Comparison of ENCODE assay signal across 10 cellular contexts in genomic region chr5:68027519-68027918, GRCh38.
DNase-seq lines count a peak whose midpoint lies in the region; TF ChIP-seq lines count a peak whose summit lies in the region.
"Had no signal": no experiment of that assay in that cellular context is flagged by ENCODE, and none has a peak within 500 bp of the region (broad histone marks: within the 10 kb centered on the region; RNA-seq: fewer than 3 reads in every experiment).

No MANE protein-coding gene starts in this region.

- no peak for TF ChIP-seq CTCF in brain microvascular endothelial cell (IDR thresholded peaks at IDR 0.05; ENCODE audit: low read depth, low read length, missing control alignments)
- no peak for TF ChIP-seq CTCF in hepatocyte (IDR thresholded peaks at IDR 0.05; ENCODE audit: poor library complexity)
- TF ChIP-seq CTCF in smooth muscle cell (IDR thresholded peaks at IDR 0.05; ENCODE audit: borderline replicate concordance, insufficient read depth, poor library complexity, severe bottlenecking): no peak

- H3K27me3 ChIP-seq in brain microvascular endothelial cell (replicated peaks): no peaks in the 10 kb centered on the region
- H3K27me3 ChIP-seq in hepatocyte: no peaks in the 10 kb centered on the region
- H3K27me3 ChIP-seq in smooth muscle cell (ENCODE audit: low read depth): no peaks in the 10 kb centered on the region

- peaks cover 29% of the 10 kb centered on the region for H3K4me1 ChIP-seq in hepatocyte (ENCODE audit: insufficient read depth)
- H3K4me1 ChIP-seq in smooth muscle cell (ENCODE audit: low read depth): peaks cover 16% of the 10 kb centered on the region

- H4K20me1 ChIP-seq in hepatocyte (ENCODE audit: insufficient read depth, poor library complexity, severe bottlenecking): no peaks in the 10 kb centered on the region
- H4K20me1 ChIP-seq in smooth muscle cell (ENCODE audit: low read depth): no peaks in the 10 kb centered on the region

- H3K36me3 ChIP-seq in brain microvascular endothelial cell (replicated peaks) (no peaks in the 10 kb centered on the region), hepatocyte (replicated peaks; ENCODE audit: insufficient read depth, low read depth) (no peaks in the 10 kb centered on the region), smooth muscle cell (ENCODE audit: low read depth) (no peaks in the 10 kb centered on the region)

- H3K4me3 ChIP-seq in brain microvascular endothelial cell (ENCODE audit: low read depth, low read length) (no peak overlapping the region), hepatocyte (no peak overlapping the region), smooth muscle cell (no peak overlapping the region)

- no peaks in the 10 kb centered on the region for H3K9me2 ChIP-seq in hepatocyte (replicated peaks; ENCODE audit: insufficient read depth)

- H3K79me2 ChIP-seq in hepatocyte (no peaks in the 10 kb centered on the region), smooth muscle cell (ENCODE audit: low read depth) (no peaks in the 10 kb centered on the region)

- no peaks in the 10 kb centered on the region for H3K9me3 Mint-ChIP-seq in activated CD4-positive, alpha-beta memory T cell treated with anti-CD3 and anti-CD28 coated beads, Interleukin-2, amount 10 ng/mL, durations not matched to agents 7 days and 5 days

- peaks cover 16% of the 10 kb centered on the region for H3F3A ChIP-seq in smooth muscle cell (ENCODE audit: low read depth)

- H3K4me1 Mint-ChIP-seq in activated CD4-positive, alpha-beta memory T cell treated with anti-CD3 and anti-CD28 coated beads, Interleukin-2, amount 10 ng/mL, durations not matched to agents 7 days and 5 days: no peaks in the 10 kb centered on the region

- H3K27ac ChIP-seq in brain microvascular endothelial cell (no peak overlapping the region), hepatocyte (peak overlapping the region; percentile 69), smooth muscle cell (ENCODE audit: low read depth) (peak overlapping the region; percentile 66)

- H3K9me3 ChIP-seq in hepatocyte (ENCODE audit: low read depth): no peaks in the 10 kb centered on the region
- no peaks in the 10 kb centered on the region for H3K9me3 ChIP-seq in smooth muscle cell (replicated peaks; ENCODE audit: low read depth)

- POLR2A ChIA-PET in activated CD4-positive, alpha-beta memory T cell treated with anti-CD3 and anti-CD28 coated beads, Interleukin-2, amount 10 ng/mL, durations not matched to agents 7 days and 5 days (lab: Charles Lee): no interaction called here

- WGBS in hepatocyte (ENCODE audit: low lambda C conversion rate, missing lambda C conversion rate): 29% methylated on average over 4 of the region's 4 CpGs
- 4% methylated on average over 4 of the region's 4 CpGs for WGBS in smooth muscle cell (ENCODE audit: low lambda C conversion rate)

- H3K36me3 Mint-ChIP-seq in activated CD4-positive, alpha-beta memory T cell treated with anti-CD3 and anti-CD28 coated beads, Interleukin-2, amount 10 ng/mL, durations not matched to agents 7 days and 5 days (ENCODE audit: low read depth): no peaks in the 10 kb centered on the region

- no peak overlapping the region for H3K4me3 Mint-ChIP-seq in activated CD4-positive, alpha-beta memory T cell treated with anti-CD3 and anti-CD28 coated beads, Interleukin-2, amount 10 ng/mL, durations not matched to agents 7 days and 5 days

- H2AFZ ChIP-seq in hepatocyte (no peak overlapping the region), smooth muscle cell (ENCODE audit: low read depth) (no peak overlapping the region)

- no peak overlapping the region for H3K9ac ChIP-seq in smooth muscle cell (ENCODE audit: low read depth)

- DNase-seq in GM03348 (ENCODE audit: low spot score): peak; percentile 70
- peak; percentile 38 for DNase-seq in brain microvascular endothelial cell
- peak; percentile 45 for DNase-seq in hepatocyte (ENCODE audit: low spot score)
- DNase-seq in smooth muscle cell (lab: John Stamatoyannopoulos, UW; ENCODE audit: unreplicated experiment): no peak
- no peak for DNase-seq in NCI-H1436 treated with DMSO at 0.1 percent for 48 hours (lab: John Stamatoyannopoulos, UW)
- no peak for DNase-seq in SHP77 (lab: John Stamatoyannopoulos, UW)
- no peak for DNase-seq in NCI-H2171 treated with DMSO at 0.1 percent for 48 hours (lab: John Stamatoyannopoulos, UW)
- no peak for DNase-seq in activated CD4-positive, alpha-beta memory T cell treated with anti-CD3 and anti-CD28 coated beads, Interleukin-2, amount 10 ng/mL, durations not matched to agents 7 days and 5 days
- DNase-seq: amygdala, erythroblast had no signal

- no peak overlapping the region for H3K27ac Mint-ChIP-seq in activated CD4-positive, alpha-beta memory T cell treated with anti-CD3 and anti-CD28 coated beads, Interleukin-2, amount 10 ng/mL, durations not matched to agents 7 days and 5 days

- CTCF ChIA-PET in activated CD4-positive, alpha-beta memory T cell treated with anti-CD3 and anti-CD28 coated beads, Interleukin-2, amount 10 ng/mL, durations not matched to agents 7 days and 5 days (lab: Charles Lee): no interaction called here

- in situ Hi-C loops in brain microvascular endothelial cell (cut with HindIII; ENCODE audit: low pct_ligation_motif_present, low sequenced_read_pairs): no loop called here

- H3K27me3 Mint-ChIP-seq in activated CD4-positive, alpha-beta memory T cell treated with anti-CD3 and anti-CD28 coated beads, Interleukin-2, amount 10 ng/mL, durations not matched to agents 7 days and 5 days: no peaks in the 10 kb centered on the region

- H3K4me2 ChIP-seq in hepatocyte (peak overlapping the region; percentile 38), smooth muscle cell (peak overlapping the region; percentile 59)

Comparison
In these comparisons a context has a peak if more than half of its experiments do, and no peak if none do; other contexts are left out.
1. DNase-seq: peak in GM03348 (single experiment), brain microvascular endothelial cell (single experiment) and hepatocyte (single experiment); none in smooth muscle cell (single experiment), NCI-H1436 treated with DMSO at 0.1 percent for 48 hours (single experiment), SHP77 (0 of 2), NCI-H2171 treated with DMSO at 0.1 percent for 48 hours (single experiment) and activated CD4-positive, alpha-beta memory T cell treated with anti-CD3 and anti-CD28 coated beads, Interleukin-2, amount 10 ng/mL, durations not matched to agents 7 days and 5 days (single experiment).